In genomic region chr14:33254342-33254741, GRCh38 we compare ENCODE assay signal across 27 cellular contexts.
"Had no signal": no experiment of that assay in that cellular context is flagged by ENCODE, and none has a peak within 500 bp of the region (broad histone marks: within the 10 kb centered on the region; RNA-seq: fewer than 3 reads in every experiment).

No MANE protein-coding gene starts in this region.

- H3K4me1 Mint-ChIP-seq: naive B cell; natural killer cell; stimulated activated naive B cell treated with anti-CD40 and anti-IgM and Interleukin-4, amounts not matched to agents 10 μg/mL and 1 μg/mL and 100 μg/mL, for 72 hours had no signal

- H3K27ac ChIP-seq: left ventricle myocardium inferior, neural progenitor cell, neutrophil, parathyroid adenoma, psoas muscle, right atrium auricular region, right lobe of liver, stomach, testis, thyroid gland, transverse colon, upper lobe of left lung, vagina had no signal

- H3K27me3 Mint-ChIP-seq: naive B cell; stimulated activated naive B cell treated with anti-CD40 and anti-IgM and Interleukin-4, amounts not matched to agents 10 μg/mL and 1 μg/mL and 100 μg/mL, for 72 hours had no signal

- H3K36me3 ChIP-seq: left ventricle myocardium inferior, neural progenitor cell, neutrophil, right atrium auricular region, right lobe of liver, stomach, thyroid gland, transverse colon, upper lobe of left lung, vagina had no signal

- H3K36me3 Mint-ChIP-seq: mesothelial cell of epicardium; naive B cell; stimulated activated naive B cell treated with anti-CD40 and anti-IgM and Interleukin-4, amounts not matched to agents 10 μg/mL and 1 μg/mL and 100 μg/mL, for 72 hours had no signal

- H3K27ac Mint-ChIP-seq: mesothelial cell of epicardium; naive B cell; natural killer cell; nephron progenitor cell; neural progenitor cell; stimulated activated naive B cell treated with anti-CD40 and anti-IgM and Interleukin-4, amounts not matched to agents 10 μg/mL and 1 μg/mL and 100 μg/mL, for 72 hours had no signal

- H3K9me3 ChIP-seq: left ventricle myocardium inferior, neutrophil, psoas muscle, right atrium auricular region, right lobe of liver, stomach, testis, thyroid gland, transverse colon, upper lobe of left lung, vagina had no signal

- DNase-seq: islet precursor cell; left ventricle myocardium inferior; mesendoderm; naive B cell; natural killer cell; nephron progenitor cell; occipital lobe; psoas muscle; right lobe of liver; stimulated activated CD4-positive, alpha-beta T cell treated with anti-CD3 and anti-CD28 coated beads, Interleukin-12 subunit alpha, Interleukin-12 subunit beta, amount 100 ng/mL, for 4 hours; stimulated activated CD4-positive, alpha-beta T cell treated with anti-CD3 and anti-CD28 coated beads, Interleukin-15, amount 100 ng/mL, for 24 hours; stimulated activated CD4-positive, alpha-beta T cell treated with anti-CD3 and anti-CD28 coated beads, Interleukin-2, amount 100 ng/mL, for 24 hours; stimulated activated CD4-positive, alpha-beta T cell treated with anti-CD3 and anti-CD28 coated beads, Interleukin-4, amount 100 ng/mL, for 1 hour; stimulated activated naive B cell treated with anti-CD40 and anti-IgM and Interleukin-4, amounts not matched to agents 10 μg/mL and 1 μg/mL and 100 μg/mL, for 72 hours; stimulated activated naive CD8-positive, alpha-beta T cell treated with anti-CD3 and anti-CD28 coated beads, Interleukin-15, Interleukin-2, amounts not matched to agents 100 U/mL and 50 U/mL, for 24 hours; stomach; testis; thyroid gland; transverse colon; upper lobe of left lung had no signal

- H3K9me3 Mint-ChIP-seq: mesothelial cell of epicardium, nephron progenitor cell had no signal

- H3K27me3 ChIP-seq: neural progenitor cell, neutrophil, right atrium auricular region, right lobe of liver, stomach, testis, thyroid gland, transverse colon, upper lobe of left lung, vagina had no signal

- H3K4me3 Mint-ChIP-seq: mesothelial cell of epicardium; naive B cell; natural killer cell; nephron progenitor cell; neural progenitor cell; stimulated activated naive B cell treated with anti-CD40 and anti-IgM and Interleukin-4, amounts not matched to agents 10 μg/mL and 1 μg/mL and 100 μg/mL, for 72 hours had no signal

- H3K4me3 ChIP-seq: left ventricle myocardium inferior, lung, neural progenitor cell, psoas muscle, right atrium auricular region, right lobe of liver, stomach, testis, thyroid gland, transverse colon, upper lobe of left lung, vagina had no signal

- H3K4me1 ChIP-seq: left ventricle myocardium inferior, parathyroid adenoma, psoas muscle, right atrium auricular region, right lobe of liver, testis, thyroid gland, upper lobe of left lung, vagina had no signal
